ENCODE assay signal across 8 cellular contexts in genomic region chr22:40636380-40637180, GRCh38. TPM values are rescaled to one million over a fixed set of nuclear protein-coding genes. Genes with fewer than 3 reads are reported as not detected.
DNase-seq lines count a peak whose midpoint lies in the region; ATAC-seq and TF ChIP-seq lines count a peak whose summit lies in the region.

TSS of gene MRTFA (minus strand) at chr22:40636719.

- POLR2A ChIA-PET in naive thymus-derived CD4-positive, alpha-beta T cell (lab: Charles Lee): interaction anchor here (0.6 to 2.5 kb wide), 21 partner anchors 9 to 745 kb away, joined by 3 to 30 read pairs (median 4); partner anchors contain the start of gene TEF

- ATAC-seq in RWPE2 (ENCODE audit: low read depth): peak; percentile 92
- ATAC-seq in naive thymus-derived CD4-positive, alpha-beta T cell: peak; percentile 96
- ATAC-seq in stimulated activated naive B cell treated with anti-CD40 and anti-IgM and Interleukin-4, amounts not matched to agents 10 μg/mL and 1 μg/mL and 100 μg/mL, for 72 hours (replicated peaks): peak; percentile 94 to 95

- H3K27ac ChIP-seq in RWPE2 (ENCODE audit: poor library complexity, severe bottlenecking): peak within 1 kb of the TSS; percentile 49
- peak within 1 kb of the TSS; percentile 94 for H3K27ac ChIP-seq in fibroblast of lung (ENCODE audit: insufficient read depth, low read length)
- peak within 1 kb of the TSS; percentile 85 for H3K27ac ChIP-seq in naive thymus-derived CD4-positive, alpha-beta T cell (ENCODE audit: low read depth, low read length)

- intact Hi-C loops in activated T-helper 2 cell treated with anti-CD3 and anti-CD28 coated beads, Interferon-gamma antibody, Interleukin-2, Interleukin-4, amounts not matched to agents 10 μg/mL and 5 μg/mL and 100 μg/mL, durations not matched to agents 14 hours and 24 hours and 36 hours (cut with micrococcal nuclease): loop anchor here (2.0 kb wide), 1 partner anchor 104 kb away; no protein-coding TSS in a partner anchor
- intact Hi-C loops in naive thymus-derived CD4-positive, alpha-beta T cell (cut with micrococcal nuclease): loop anchor here (1.0 to 10.0 kb wide), 19 partner anchors 10 to 1454 kb away; partner anchors contain the start of genes RBX1 (in 2 of the 2), SGSM3 (in 2 of the 2), SLC25A17 (in 2 of the 2) and ST13 (in 2 of the 2)

- peaks cover 24% of the 10 kb centered on the region for H3K4me1 Mint-ChIP-seq in activated T-helper 2 cell treated with anti-CD3 and anti-CD28 coated beads, Interferon-gamma antibody, Interleukin-2, Interleukin-4, amounts not matched to agents 10 μg/mL and 5 μg/mL and 100 μg/mL, durations not matched to agents 14 hours and 24 hours and 36 hours (ENCODE audit: low read depth)
- peaks cover 27 to 56% (median 44%) of the 10 kb centered on the region in 7 donors for H3K4me1 Mint-ChIP-seq in naive thymus-derived CD4-positive, alpha-beta T cell
- H3K4me1 Mint-ChIP-seq in stimulated activated naive B cell treated with anti-CD40 and anti-IgM and Interleukin-4, amounts not matched to agents 10 μg/mL and 1 μg/mL and 100 μg/mL, for 72 hours: peaks cover 16 to 41% of the 10 kb centered on the region in 2 donors

- peak within 1 kb of the TSS; percentile 94 for H3K4me3 Mint-ChIP-seq in activated T-helper 2 cell treated with anti-CD3 and anti-CD28 coated beads, Interferon-gamma antibody, Interleukin-2, Interleukin-4, amounts not matched to agents 10 μg/mL and 5 μg/mL and 100 μg/mL, durations not matched to agents 14 hours and 24 hours and 36 hours (ENCODE audit: low read depth)
- H3K4me3 Mint-ChIP-seq in naive thymus-derived CD4-positive, alpha-beta T cell: peak within 1 kb of the TSS; percentile 94 to 100 (median 97)
- H3K4me3 Mint-ChIP-seq in stimulated activated naive B cell treated with anti-CD40 and anti-IgM and Interleukin-4, amounts not matched to agents 10 μg/mL and 1 μg/mL and 100 μg/mL, for 72 hours: peak within 1 kb of the TSS; percentile 95 to 97

- peak within 1 kb of the TSS; percentile 94 for H3K9ac ChIP-seq in fibroblast of lung (ENCODE audit: insufficient read depth, low read length)

- H2AFZ ChIP-seq in fibroblast of lung (ENCODE audit: low read length): peak within 1 kb of the TSS; percentile 94

- H3K79me2 ChIP-seq in fibroblast of lung (ENCODE audit: control insufficient read depth, insufficient read depth, low read length): peaks cover 47% of the 10 kb centered on the region

- H3K9me3 Mint-ChIP-seq in activated T-helper 2 cell treated with anti-CD3 and anti-CD28 coated beads, Interferon-gamma antibody, Interleukin-2, Interleukin-4, amounts not matched to agents 10 μg/mL and 5 μg/mL and 100 μg/mL, durations not matched to agents 14 hours and 24 hours and 36 hours: no peaks in the 10 kb centered on the region
- no peaks in the 10 kb centered on the region for H3K9me3 Mint-ChIP-seq in naive thymus-derived CD4-positive, alpha-beta T cell
- peaks cover 0 to 4% of the 10 kb centered on the region in 2 donors for H3K9me3 Mint-ChIP-seq in stimulated activated naive B cell treated with anti-CD40 and anti-IgM and Interleukin-4, amounts not matched to agents 10 μg/mL and 1 μg/mL and 100 μg/mL, for 72 hours

- H3K27me3 Mint-ChIP-seq in activated T-helper 2 cell treated with anti-CD3 and anti-CD28 coated beads, Interferon-gamma antibody, Interleukin-2, Interleukin-4, amounts not matched to agents 10 μg/mL and 5 μg/mL and 100 μg/mL, durations not matched to agents 14 hours and 24 hours and 36 hours (ENCODE audit: low read depth): no peaks in the 10 kb centered on the region
- no peaks in the 10 kb centered on the region for H3K27me3 Mint-ChIP-seq in naive thymus-derived CD4-positive, alpha-beta T cell
- no peaks in the 10 kb centered on the region for H3K27me3 Mint-ChIP-seq in stimulated activated naive B cell treated with anti-CD40 and anti-IgM and Interleukin-4, amounts not matched to agents 10 μg/mL and 1 μg/mL and 100 μg/mL, for 72 hours

- H3K4me2 ChIP-seq in fibroblast of lung (ENCODE audit: extremely low read depth, insufficient read depth, low read length): peak within 1 kb of the TSS; percentile 97

- no peak for TF ChIP-seq CTCF in RWPE2 (IDR thresholded peaks at IDR 0.05; ENCODE audit: poor library complexity, severe bottlenecking)
- no peak for TF ChIP-seq CTCF in fibroblast of lung (conservative IDR thresholded peaks at IDR 0.05 in 1 of 2, IDR thresholded peaks at IDR 0.05 in 1 of 2; ENCODE audit: low read depth in 1 of 2, low read length in 2 of 2)

- H3K4me3 ChIP-seq in RWPE2 (ENCODE audit: severe bottlenecking) (peak within 1 kb of the TSS; percentile 92), fibroblast of lung (replicated peaks in 1 of 4; ENCODE audit: control extremely low read depth in 1 of 4, insufficient read depth in 1 of 4, low read depth in 3 of 4, low read length in 4 of 4) (peak within 1 kb of the TSS; percentile 69 to 93 (median 86))
- peak within 1 kb of the TSS; percentile 84 for H3K4me3 ChIP-seq in naive thymus-derived CD4-positive, alpha-beta T cell (ENCODE audit: low read length)

- H3K4me1 ChIP-seq in RWPE2 (ENCODE audit: insufficient read depth, poor library complexity, severe bottlenecking): peaks cover 27% of the 10 kb centered on the region
- peaks cover 5% of the 10 kb centered on the region for H3K4me1 ChIP-seq in fibroblast of lung (ENCODE audit: control insufficient read depth, extremely low read depth, insufficient read depth, low read length)
- peaks cover 14 to 27% of the 10 kb centered on the region in 2 donors for H3K4me1 ChIP-seq in naive thymus-derived CD4-positive, alpha-beta T cell (ENCODE audit: control insufficient read depth in 2 of 2, insufficient read depth in 2 of 2, low read length in 2 of 2)

- H3K36me3 Mint-ChIP-seq in activated T-helper 2 cell treated with anti-CD3 and anti-CD28 coated beads, Interferon-gamma antibody, Interleukin-2, Interleukin-4, amounts not matched to agents 10 μg/mL and 5 μg/mL and 100 μg/mL, durations not matched to agents 14 hours and 24 hours and 36 hours (ENCODE audit: low read depth): no peaks in the 10 kb centered on the region
- peaks cover 0 to 4% (median 0%) of the 10 kb centered on the region in 5 donors for H3K36me3 Mint-ChIP-seq in naive thymus-derived CD4-positive, alpha-beta T cell
- peaks cover 0 to 8% of the 10 kb centered on the region in 2 donors for H3K36me3 Mint-ChIP-seq in stimulated activated naive B cell treated with anti-CD40 and anti-IgM and Interleukin-4, amounts not matched to agents 10 μg/mL and 1 μg/mL and 100 μg/mL, for 72 hours

- H3K27me3 ChIP-seq in RWPE2 (ENCODE audit: insufficient read depth, poor library complexity, severe bottlenecking) (no peaks in the 10 kb centered on the region), fibroblast of lung (ENCODE audit: control insufficient read depth, insufficient read depth, low read length) (no peaks in the 10 kb centered on the region)
- no peaks in the 10 kb centered on the region for H3K27me3 ChIP-seq in naive thymus-derived CD4-positive, alpha-beta T cell (ENCODE audit: control insufficient read depth in 2 of 2, insufficient read depth in 2 of 2, low read length in 2 of 2)

- H3K27ac Mint-ChIP-seq in activated T-helper 2 cell treated with anti-CD3 and anti-CD28 coated beads, Interferon-gamma antibody, Interleukin-2, Interleukin-4, amounts not matched to agents 10 μg/mL and 5 μg/mL and 100 μg/mL, durations not matched to agents 14 hours and 24 hours and 36 hours: peak within 1 kb of the TSS; percentile 96
- peak within 1 kb of the TSS; percentile 96 to 99 (median 97) for H3K27ac Mint-ChIP-seq in naive thymus-derived CD4-positive, alpha-beta T cell
- H3K27ac Mint-ChIP-seq in stimulated activated naive B cell treated with anti-CD40 and anti-IgM and Interleukin-4, amounts not matched to agents 10 μg/mL and 1 μg/mL and 100 μg/mL, for 72 hours: peak within 1 kb of the TSS; percentile 96

- H3K9me3 ChIP-seq in RWPE2 (ENCODE audit: severe bottlenecking): no peaks in the 10 kb centered on the region
- no peaks in the 10 kb centered on the region for H3K9me3 ChIP-seq in fibroblast of lung (ENCODE audit: control insufficient read depth, insufficient read depth, low read depth, low read length)
- no peaks in the 10 kb centered on the region for H3K9me3 ChIP-seq in naive thymus-derived CD4-positive, alpha-beta T cell (ENCODE audit: control insufficient read depth in 2 of 3, low read length in 3 of 3)

- H3K36me3 ChIP-seq in RWPE2 (ENCODE audit: low read depth) (peaks cover 11% of the 10 kb centered on the region; the same call in 1 of the 2 replicates), fibroblast of lung (ENCODE audit: control insufficient read depth, insufficient read depth, low read length) (no peaks in the 10 kb centered on the region)
- H3K36me3 ChIP-seq in naive thymus-derived CD4-positive, alpha-beta T cell (ENCODE audit: control insufficient read depth in 2 of 3, insufficient read depth in 3 of 3, low read length in 3 of 3): peaks cover 0 to 8% (median 0%) of the 10 kb centered on the region in 3 experiments

- DNase-seq in EH (ENCODE audit: low read depth): peak; percentile 100
- DNase-seq in H4 (ENCODE audit: low spot score): peak; percentile 100
- peak; percentile 99 for DNase-seq in LoVo (ENCODE audit: low spot score)
- peak; percentile 100 for DNase-seq in RWPE2 (ENCODE audit: low spot score)
- DNase-seq in activated T-helper 2 cell treated with anti-CD3 and anti-CD28 coated beads, Interferon-gamma antibody, Interleukin-2, Interleukin-4, amounts not matched to agents 10 μg/mL and 5 μg/mL and 100 μg/mL, durations not matched to agents 14 hours and 24 hours and 36 hours (ENCODE audit: low spot score): peak; percentile 100
- peak; percentile 100 for DNase-seq in fibroblast of lung (ENCODE audit: low read depth in 2 of 2)
- DNase-seq in naive thymus-derived CD4-positive, alpha-beta T cell: peak; percentile 90 to 99 (median 98)
- peak; percentile 100 for DNase-seq in stimulated activated naive B cell treated with anti-CD40 and anti-IgM and Interleukin-4, amounts not matched to agents 10 μg/mL and 1 μg/mL and 100 μg/mL, for 72 hours

- no peaks in the 10 kb centered on the region for H4K20me1 ChIP-seq in fibroblast of lung (ENCODE audit: control insufficient read depth, extremely low read depth, insufficient read depth, low read length)

- CTCF ChIA-PET in naive thymus-derived CD4-positive, alpha-beta T cell (lab: Charles Lee): interaction anchor here (0.9 to 3.0 kb wide), 6 partner anchors 9 to 289 kb away, joined by 3 to 10 read pairs (median 4); no protein-coding TSS in a partner anchor

RNA-seq across cellular contexts. Expression of gene MRTFA, which starts in this region (rescaled TPM):
- 13.6 and 20.5 TPM in 2 replicates for total RNA-seq in H4 (2014; rRNA removed; shearing (Covaris generic))
- 48.9 and 51.6 TPM in 2 replicates for total RNA-seq in activated T-helper 2 cell treated with anti-CD3 and anti-CD28 coated beads, Interferon-gamma antibody, Interleukin-2, Interleukin-4, amounts not matched to agents 10 μg/mL and 5 μg/mL and 100 μg/mL, durations not matched to agents 14 hours and 24 hours and 36 hours
- 13.4 and 23.0 TPM in 2 replicates for total RNA-seq in fibroblast of lung
- 7.5 and 7.6 TPM in 2 replicates for polyA plus RNA-seq in fibroblast of lung
- 26.9 and 30.2 TPM in 2 replicates for polyA plus RNA-seq in fibroblast of lung (2012)
- polyA minus RNA-seq in fibroblast of lung (ENCODE audit: low replicate concordance): 120 and 132 TPM in 2 replicates
- total RNA-seq in naive thymus-derived CD4-positive, alpha-beta T cell: 100 to 1,000 TPM in 3 of 5 experiments, 10 to 100 TPM in 2; 64.0 to 114 (median 104) TPM
- 10 to 100 TPM; 17.6 to 35.4 TPM for polyA plus RNA-seq in naive thymus-derived CD4-positive, alpha-beta T cell

Comparison
In these comparisons a context has a peak if more than half of its experiments do, and no peak if none do; other contexts are left out.
1. Peak in every context shown above with its lines: DNase-seq, ATAC-seq, H3K4me3 ChIP-seq and H3K27ac ChIP-seq.